ENCODE assay signal across 9 cellular contexts in the genomic region with DNA sequence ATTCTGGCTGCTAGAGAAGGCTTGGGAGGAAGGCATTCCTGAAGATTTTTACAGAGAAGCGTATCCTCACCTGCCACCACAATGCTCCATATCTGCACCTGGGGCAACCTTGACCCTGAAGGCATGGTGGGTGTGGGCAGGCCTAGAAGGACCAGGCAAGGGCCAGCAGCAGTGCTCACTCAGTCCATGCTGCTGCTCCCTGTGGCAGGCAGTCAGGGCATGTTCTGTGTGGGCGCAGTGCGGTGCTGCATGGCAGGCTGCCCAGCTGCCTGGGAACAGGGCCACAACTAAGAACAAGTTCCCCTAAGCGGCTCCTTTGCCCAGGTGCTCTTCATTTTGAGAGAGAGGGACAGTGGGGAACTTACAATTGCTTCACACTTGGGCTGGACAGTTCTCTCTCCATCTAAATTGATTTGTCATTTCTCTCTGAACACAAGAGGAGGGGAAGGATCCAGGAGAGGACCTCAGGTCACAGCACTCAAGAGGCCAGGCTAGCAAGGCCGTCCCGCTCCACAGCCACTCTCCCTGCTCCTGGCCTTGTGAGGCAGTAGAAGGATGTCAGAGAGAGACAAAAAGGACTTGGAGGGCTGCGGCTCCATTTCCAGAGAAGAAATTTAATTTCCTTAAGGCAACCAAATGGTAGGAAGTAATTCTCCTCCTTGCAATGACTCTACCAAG.
A peak's percentile ranks its signal among the peaks of the same experiment; 100 is the strongest.
DNase-seq lines count a peak whose midpoint lies in the region; ATAC-seq and TF ChIP-seq lines count a peak whose summit lies in the region.
"Had no signal": no experiment of that assay in that cellular context is flagged by ENCODE, and none has a peak within 500 bp of the region (broad histone marks: within the 10 kb centered on the region; RNA-seq: fewer than 3 reads in every experiment).

No MANE protein-coding gene starts in this region.

- 63 to 84% (median 74%) methylated on average over 5 to 7 of the region's 7 CpGs for WGBS in heart left ventricle, 4 donors
- 53 to 55% (median 54%) methylated on average over 7 of the region's 7 CpGs for WGBS in ovary, 3 donors

- H3K27me3 ChIP-seq in heart left ventricle (no peaks in the 10 kb centered on the region), ovary (no peaks in the 10 kb centered on the region), MM.1S (replicated peaks; ENCODE audit: insufficient read depth, low read length) (no peaks in the 10 kb centered on the region)
- H3K27me3 ChIP-seq in CD4-positive, alpha-beta T cell (ENCODE audit: control insufficient read depth, insufficient read depth, low read length): no peaks in the 10 kb centered on the region

- H3K9me2 ChIP-seq in MM.1S (replicated peaks; ENCODE audit: insufficient read depth, low read length): no peaks in the 10 kb centered on the region

- H3K4me3 ChIP-seq in heart left ventricle (no peak overlapping the region), ovary (no peak overlapping the region), MM.1S (ENCODE audit: low read length) (no peak overlapping the region)

- CTCF ChIA-PET in CD4-positive, alpha-beta T cell (lab: Charles Lee): no interaction called here

- no peaks in the 10 kb centered on the region for H3K27me3 Mint-ChIP-seq in CD4-positive, alpha-beta T cell

- DNase-seq in DMS79 (lab: John Stamatoyannopoulos, UW) (peak; percentile 54), amygdala (lab: John Stamatoyannopoulos, UW) (peak in 44 of 56 donors; percentile 7 to 80 (median 50)), heart left ventricle (peak; percentile 42 to 76 (median 74)), ovary (peak; percentile 28 to 79 (median 56)), MM.1S (no peak)
- no peak for DNase-seq in CD4-positive, alpha-beta T cell
- no peak for DNase-seq in stimulated activated CD4-positive, alpha-beta T cell treated with anti-CD3 and anti-CD28 coated beads, Interleukin-2, amount 100 ng/mL, for 24 hours
- DNase-seq: NCI-H2227 treated with DMSO at 0.1 percent for 48 hours had no signal

- no peak overlapping the region for H3K4me3 Mint-ChIP-seq in CD4-positive, alpha-beta T cell

- H3K27ac ChIP-seq in heart left ventricle (no peak overlapping the region), ovary (no peak overlapping the region), MM.1S (ENCODE audit: low read length) (no peak overlapping the region)
- no peak overlapping the region for H3K27ac ChIP-seq in CD4-positive, alpha-beta T cell (ENCODE audit: low read depth, low read length)

- no peak for TF ChIP-seq EP300 in ovary (IDR thresholded peaks at IDR 0.05)

- H3K4me2 ChIP-seq in MM.1S (ENCODE audit: low read depth, low read length): no peak overlapping the region

- no peak for TF ChIP-seq POLR2A in heart left ventricle (IDR thresholded peaks at IDR 0.05)
- TF ChIP-seq POLR2A in ovary (IDR thresholded peaks at IDR 0.05): no peak

- TF ChIP-seq CTCF in heart left ventricle (IDR thresholded peaks at IDR 0.05) (no peak), ovary (IDR thresholded peaks at IDR 0.05) (no peak), MM.1S (IDR thresholded peaks at IDR 0.05; ENCODE audit: low read length) (no peak)
- TF ChIP-seq CTCF in CD4-positive, alpha-beta T cell (IDR thresholded peaks at IDR 0.05): no peak

- no peaks in the 10 kb centered on the region for H3K79me2 ChIP-seq in MM.1S (ENCODE audit: low read length)

- no peaks in the 10 kb centered on the region for H3K4me1 Mint-ChIP-seq in CD4-positive, alpha-beta T cell (ENCODE audit: low read depth)

- peaks cover 0 to 60% (median 38%) of the 10 kb centered on the region in 9 donors for H3K36me3 ChIP-seq in heart left ventricle
- H3K36me3 ChIP-seq in ovary: no peaks in the 10 kb centered on the region
- no peaks in the 10 kb centered on the region for H3K36me3 ChIP-seq in MM.1S (replicated peaks; ENCODE audit: insufficient read depth, low read length)

- H3K4me1 ChIP-seq in heart left ventricle: peaks cover 0 to 9% (median 0%) of the 10 kb centered on the region in 12 donors
- H3K4me1 ChIP-seq in ovary (ENCODE audit: insufficient read depth): no peaks in the 10 kb centered on the region
- H3K4me1 ChIP-seq in MM.1S (ENCODE audit: low read length): no peaks in the 10 kb centered on the region

- intact Hi-C loops in heart left ventricle (cut with DNase I) (no loop called here), ovary (cut with DNase I) (no loop called here)
- intact Hi-C loops in CD4-positive, alpha-beta T cell (cut with DNase I, micrococcal nuclease): no loop called here

- peaks cover 51% of the 10 kb centered on the region for H3K36me3 Mint-ChIP-seq in CD4-positive, alpha-beta T cell (ENCODE audit: low read depth)

- no peak overlapping the region for H2AFZ ChIP-seq in MM.1S (ENCODE audit: low read length)

- H3K9me3 ChIP-seq in heart left ventricle (no peaks in the 10 kb centered on the region), ovary (no peaks in the 10 kb centered on the region), MM.1S (replicated peaks; ENCODE audit: insufficient read depth, low read length) (no peaks in the 10 kb centered on the region)
- no peaks in the 10 kb centered on the region for H3K9me3 ChIP-seq in CD4-positive, alpha-beta T cell (ENCODE audit: control insufficient read depth, low read length)

- H3F3A ChIP-seq in MM.1S (ENCODE audit: insufficient read depth, low read length): no peaks in the 10 kb centered on the region

- ATAC-seq in heart left ventricle: peak; percentile 92 to 99 (median 97)
- no peak for ATAC-seq in CD4-positive, alpha-beta T cell (ENCODE audit: poor library complexity)
- no peak for ATAC-seq in HG03565 (IDR thresholded peaks at IDR 0.05; ENCODE audit: unreplicated experiment)

- no peaks in the 10 kb centered on the region for H3K9me3 Mint-ChIP-seq in CD4-positive, alpha-beta T cell

- H4K20me1 ChIP-seq in MM.1S (ENCODE audit: insufficient read depth, low read length): no peaks in the 10 kb centered on the region

- no peak overlapping the region for H3K9ac ChIP-seq in MM.1S (ENCODE audit: low read length)

- H3K27ac Mint-ChIP-seq in CD4-positive, alpha-beta T cell: no peak overlapping the region

- POLR2A ChIA-PET in CD4-positive, alpha-beta T cell (lab: Charles Lee): no interaction called here

Comparison
In these comparisons a context has a peak if more than half of its experiments do, and no peak if none do; other contexts are left out.
1. DNase-seq: peak in DMS79 (single experiment), amygdala (44 of 56), heart left ventricle (5 of 5) and ovary (5 of 5); none in CD4-positive, alpha-beta T cell (0 of 10), MM.1S (single experiment) and stimulated activated CD4-positive, alpha-beta T cell treated with anti-CD3 and anti-CD28 coated beads, Interleukin-2, amount 100 ng/mL, for 24 hours (0 of 2).
2. ATAC-seq: peak in heart left ventricle (4 of 4); none in CD4-positive, alpha-beta T cell (single experiment) and HG03565 (single experiment).